In the genomic region with DNA sequence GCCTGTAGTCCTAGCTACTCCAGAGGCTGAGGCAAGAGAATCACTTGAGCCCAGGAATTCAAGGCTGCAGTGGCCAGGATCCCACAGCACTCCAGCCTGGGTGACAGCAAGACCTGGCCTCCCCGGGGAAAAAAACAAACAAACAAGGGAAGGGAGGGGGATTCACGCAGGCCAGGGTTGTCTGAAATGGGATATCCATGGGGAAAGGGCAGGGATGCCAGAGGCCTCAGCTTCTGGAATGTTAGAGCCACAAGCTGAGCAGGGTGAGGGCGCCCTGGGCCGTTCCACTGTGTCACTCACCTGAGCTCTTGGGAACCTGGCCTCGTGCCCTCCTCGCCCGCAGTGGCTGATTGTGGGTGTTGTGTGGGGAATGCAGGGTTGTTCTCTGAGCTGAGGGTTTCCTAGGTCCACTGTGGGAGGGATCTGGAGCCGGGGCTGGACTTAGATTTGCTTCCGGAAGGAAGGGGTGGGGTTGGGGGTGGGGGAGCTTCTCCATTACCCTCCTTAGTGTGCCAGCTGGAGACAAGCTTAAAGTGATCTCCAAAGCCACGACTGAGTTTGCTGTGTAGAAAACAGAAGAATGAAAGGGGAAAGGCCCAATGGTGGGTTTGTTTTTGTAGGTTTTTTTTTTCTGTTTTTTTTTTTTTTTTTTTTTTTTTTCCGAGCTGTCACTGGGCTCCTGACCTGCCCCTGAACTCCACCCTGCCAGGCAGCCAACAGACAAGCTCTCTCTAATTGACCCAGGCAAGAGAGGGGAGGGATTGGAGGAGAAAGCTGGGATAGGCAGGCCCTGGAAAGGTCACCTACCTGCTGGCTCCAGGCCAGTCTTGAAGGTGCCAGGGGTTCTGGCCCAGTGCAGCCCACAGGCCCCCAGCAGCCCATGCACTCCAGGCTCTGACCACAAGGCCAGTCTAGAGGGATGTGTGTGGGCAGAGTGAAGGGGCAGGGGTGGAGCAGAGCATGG, we compare ENCODE assay signal across 9 cellular contexts. TPM values are rescaled to one million over a fixed set of nuclear protein-coding genes. Genes with fewer than 3 reads are reported as not detected.
A peak's percentile ranks its signal among the peaks of the same experiment; 100 is the strongest.
DNase-seq lines count a peak whose midpoint lies in the region; ATAC-seq, FAIRE-seq and TF ChIP-seq lines count a peak whose summit lies in the region.
"Had no signal": no experiment of that assay in that cellular context is flagged by ENCODE, and none has a peak within 500 bp of the region (broad histone marks: within the 10 kb centered on the region; RNA-seq: fewer than 3 reads in every experiment).

A gene (minus strand): TSS at position 414 of the 964 bp plus-strand sequence. CDS start 1,189 bp downstream, outside the sequence.

- H3K27me3 ChIP-seq in HepG2 (ENCODE audit: control insufficient read depth in 1 of 2, insufficient read depth in 2 of 2, low read length in 2 of 2) = no peaks in the 10 kb centered on the region
- H3K27me3 ChIP-seq in subcutaneous abdominal adipose tissue (ENCODE audit: control insufficient read depth in 5 of 5, insufficient read depth in 4 of 5, low read length in 5 of 5) = no peaks in the 10 kb centered on the region

- H3K4me1 ChIP-seq in HepG2 (ENCODE audit: insufficient read depth, low read length) (peaks cover 39% of the 10 kb centered on the region), subcutaneous abdominal adipose tissue (ENCODE audit: control insufficient read depth in 5 of 5, insufficient read depth in 5 of 5, low read length in 5 of 5) (peaks cover 7 to 24% (median 18%) of the 10 kb centered on the region in 5 donors)

- no peak; a peak in 1 of 4 replicates for TF ChIP-seq EP300 in HepG2 (IDR thresholded peaks at IDR 0.05; ENCODE audit: low read depth in 2 of 2, low read length in 2 of 2)
- TF ChIP-seq EP300 in HepG2 (CRISPR knock-in tag; IDR thresholded peaks at IDR 0.05; ENCODE audit: borderline replicate concordance) = no peak; the same call in 1 of the 2 replicates

- peak; percentile 74 to 99 for TF ChIP-seq POLR2A in HepG2 (IDR thresholded peaks at IDR 0.05; ENCODE audit: insufficient read depth in 1 of 2, low read depth in 2 of 2, low read length in 2 of 2)

- H4K20me1 ChIP-seq in HepG2 (ENCODE audit: insufficient read depth, low read length) = no peaks in the 10 kb centered on the region

- H3K4me3 ChIP-seq in HepG2 (replicated peaks in 1 of 3; ENCODE audit: insufficient read depth in 1 of 3, low read depth in 2 of 3, low read length in 3 of 3) (peak within 1 kb of the TSS; percentile 66 to 90 (median 70)), subcutaneous abdominal adipose tissue (ENCODE audit: low read depth in 1 of 5, low read length in 5 of 5) (peak within 1 kb of the TSS; percentile 56 to 82 (median 71))

- H3K36me3 ChIP-seq in HepG2 (replicated peaks in 1 of 2; ENCODE audit: control insufficient read depth in 1 of 2, insufficient read depth in 2 of 2, low read length in 2 of 2) = peaks cover 0 to 17% of the 10 kb centered on the region in 2 experiments; a peak in 4 of 5 replicates
- H3K36me3 ChIP-seq in subcutaneous abdominal adipose tissue (ENCODE audit: control insufficient read depth in 5 of 5, insufficient read depth in 5 of 5, low read length in 5 of 5) = peaks cover 0 to 16% (median 4%) of the 10 kb centered on the region in 5 donors

- H3K9ac ChIP-seq in HepG2 (ENCODE audit: insufficient read depth, low read depth, low read length) = peak within 1 kb of the TSS; percentile 77
- peak within 1 kb of the TSS; percentile 58 to 78 (median 60) for H3K9ac ChIP-seq in subcutaneous abdominal adipose tissue (ENCODE audit: low read length in 5 of 5)

- peak; percentile 71 for ATAC-seq in HepG2
- no peak for ATAC-seq in HG03025 (IDR thresholded peaks at IDR 0.05; ENCODE audit: low FRiP score, unreplicated experiment)
- ATAC-seq in GM21825 (IDR thresholded peaks at IDR 0.05; ENCODE audit: unreplicated experiment) = no peak

- TF ChIP-seq RAD21 in HepG2 (CRISPR knock-in tag; IDR thresholded peaks at IDR 0.05) = peak; percentile 21; the same call in 1 of the 2 replicates

- peak within 1 kb of the TSS; percentile 17 for H2AFZ ChIP-seq in HepG2 (ENCODE audit: low read length)

- peak within 1 kb of the TSS; percentile 75 for H3K27ac ChIP-seq in HepG2 (ENCODE audit: extremely low read length, insufficient read depth, low read length)
- H3K27ac ChIP-seq in subcutaneous abdominal adipose tissue (ENCODE audit: low read depth, low read length) = no peak within 1 kb of the TSS

- peaks cover 12% of the 10 kb centered on the region for H3K79me2 ChIP-seq in HepG2 (ENCODE audit: insufficient read depth, low read length)

- BruUV-seq in HepG2 (replicated peaks; lab: Mats Ljungman, UMichigan) = TSS peak; percentile 65

- WGBS in HepG2 (ENCODE audit: low lambda C conversion rate) = 2% methylated on average over 11 of the region's 11 CpGs

- intact Hi-C loops in HepG2 (cut with micrococcal nuclease; ENCODE audit: unreplicated experiment) = loop anchor here (10.0 kb wide), 1 partner anchor 65 kb away; no protein-coding TSS in a partner anchor

- in situ Hi-C loops in HepG2 (cut with HindIII; ENCODE audit: extremely low pct_ligation_motif_present, low pct_unique_long_range_greater_than_20kb) = no loop called here

- POLR2A ChIA-PET in HepG2 (lab: Yijun Ruan, JAX) = interaction anchor here (0.6 to 3.1 kb wide), 24 partner anchors 8 to 285 kb away, joined by 3 to 175 read pairs (median 4); a partner anchor contains a TSS

- no peak for TF ChIP-seq CTCF in HepG2 (CRISPR knock-in tag; IDR thresholded peaks at IDR 0.05)

- no peaks in the 10 kb centered on the region for H3K9me3 ChIP-seq in HepG2 (ENCODE audit: low read length)
- no peaks in the 10 kb centered on the region for H3K9me3 ChIP-seq in subcutaneous abdominal adipose tissue (ENCODE audit: control insufficient read depth in 5 of 5, low read length in 5 of 5)

- H3K4me2 ChIP-seq in HepG2 (ENCODE audit: low read depth, low read length) = peak within 1 kb of the TSS; percentile 99

- peak; percentile 44 for FAIRE-seq in HepG2 (lab: Jason Lieb, UNC)
- FAIRE-seq: astrocyte had no signal

- DNase-seq in activated CD4-positive, CD25-positive, alpha-beta regulatory T cell treated with anti-CD3 and anti-CD28 coated beads, Interleukin-2, amount 50 U/mL, for 72 hours = peak; percentile 30
- no peak for DNase-seq in activated CD4-positive, CD25-positive, alpha-beta regulatory T cell (lab: John Stamatoyannopoulos, UW)
- peak; percentile 41 for DNase-seq in astrocyte of the hippocampus (ENCODE audit: low read depth, low spot score)
- peak; percentile 93 for DNase-seq in HepG2 (ENCODE audit: low spot score)
- no peak for DNase-seq in foreskin melanocyte

- CTCF ChIA-PET in HepG2 (lab: Yijun Ruan, JAX; ENCODE audit: low intra/inter-chr PET ratio, low total read pairs) = no interaction called here

TF ChIP-seq in HepG2, 621 proteins besides CTCF, POLR2A, EP300 and RAD21 (continues in another document):
- TF ChIP-seq BRCA1 (CRISPR knock-in tag; IDR thresholded peaks at IDR 0.05) (no peak), LCORL (IDR thresholded peaks at IDR 0.05) (no peak), LCORL (CRISPR knock-in tag; IDR thresholded peaks at IDR 0.05) (peak; percentile 18; the same call in 1 of the 2 replicates), ZNF224 (CRISPR knock-in tag; IDR thresholded peaks at IDR 0.05) (0 out of 2 replicates have a peak, but pooled peaks have one; percentile 19), ERF (CRISPR knock-in tag; IDR thresholded peaks at IDR 0.05) (peak; percentile 58), ZFX (CRISPR knock-in tag; IDR thresholded peaks at IDR 0.05; ENCODE audit: low read depth) (peak; percentile 89)
- TF ChIP-seq, protein P1, sequence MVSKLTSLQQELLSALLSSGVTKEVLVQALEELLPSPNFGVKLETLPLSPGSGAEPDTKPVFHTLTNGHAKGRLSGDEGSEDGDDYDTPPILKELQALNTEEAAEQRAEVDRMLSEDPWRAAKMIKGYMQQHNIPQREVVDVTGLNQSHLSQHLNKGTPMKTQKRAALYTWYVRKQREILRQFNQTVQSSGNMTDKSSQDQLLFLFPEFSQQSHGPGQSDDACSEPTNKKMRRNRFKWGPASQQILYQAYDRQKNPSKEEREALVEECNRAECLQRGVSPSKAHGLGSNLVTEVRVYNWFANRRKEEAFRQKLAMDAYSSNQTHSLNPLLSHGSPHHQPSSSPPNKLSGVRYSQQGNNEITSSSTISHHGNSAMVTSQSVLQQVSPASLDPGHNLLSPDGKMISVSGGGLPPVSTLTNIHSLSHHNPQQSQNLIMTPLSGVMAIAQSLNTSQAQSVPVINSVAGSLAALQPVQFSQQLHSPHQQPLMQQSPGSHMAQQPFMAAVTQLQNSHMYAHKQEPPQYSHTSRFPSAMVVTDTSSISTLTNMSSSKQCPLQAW (CRISPR knock-in tag; IDR thresholded peaks at IDR 0.05) = no peak

RNA-seq across cellular contexts. Expression of the gene that starts here (rescaled TPM):
- total RNA-seq in HepG2 (2016; rRNA removed; fragmentation: Illumina TruSeq; extraction: Trizol) = 147 and 174 TPM in 2 replicates
- total RNA-seq in HepG2 (2016; cell fraction: cytosol; rRNA removed; fragmentation: Illumina TruSeq; extraction: Trizol; ENCODE audit: low read depth) = 53.8 and 58.2 TPM in 2 replicates
- 157 and 177 TPM in 2 replicates for total RNA-seq in HepG2 (2016; cell fraction: insoluble cytoplasmic fraction; rRNA removed; fragmentation: Illumina TruSeq; extraction: Trizol)
- 56.7 and 63.7 TPM in 2 replicates for total RNA-seq in HepG2 (2016; cell fraction: membrane; rRNA removed; fragmentation: Illumina TruSeq; extraction: Trizol)
- total RNA-seq in HepG2 (2016; cell fraction: nucleus; rRNA removed; fragmentation: Illumina TruSeq; extraction: Trizol) = 55.4 and 59.6 TPM in 2 replicates
- polyA plus RNA-seq in HepG2 (2011; rRNA removed) = 114 and 117 TPM in 2 replicates
- polyA plus RNA-seq in HepG2 (2011; cell fraction: cytosol; rRNA removed) = 87.7 and 112 TPM in 2 replicates
- 78.9 and 79.1 TPM in 2 replicates for polyA plus RNA-seq in HepG2 (2011; cell fraction: nucleus; rRNA removed)
- polyA plus RNA-seq in HepG2 (2012) = 97.2 and 132 TPM in 2 replicates
- 63.2 and 71.4 TPM in 2 replicates for polyA plus RNA-seq in HepG2 (2016; cell fraction: cytosol; fragmentation: Illumina TruSeq; extraction: Trizol; ENCODE audit: low read depth)
- polyA plus RNA-seq in HepG2 (2016; cell fraction: insoluble cytoplasmic fraction; fragmentation: Illumina TruSeq; extraction: Trizol; ENCODE audit: low read depth) = 204 and 206 TPM in 2 replicates
- 50.8 and 59.5 TPM in 2 replicates for polyA plus RNA-seq in HepG2 (2016; cell fraction: membrane; fragmentation: Illumina TruSeq; extraction: Trizol; ENCODE audit: low read depth)
- 122 and 123 TPM in 2 replicates for polyA plus RNA-seq in HepG2 (2016; cell fraction: nucleus; fragmentation: Illumina TruSeq; extraction: Trizol; ENCODE audit: insufficient read depth, low read depth)
- polyA minus RNA-seq in HepG2 (2011; rRNA and poly(A)+ RNA removed; ENCODE audit: low replicate concordance) = 18.9 and 75.8 TPM in 2 replicates
- polyA minus RNA-seq in HepG2 (2011; cell fraction: cytosol; rRNA and poly(A)+ RNA removed) = 33.0 and 38.4 TPM in 2 replicates
- polyA minus RNA-seq in HepG2 (2011; cell fraction: nucleus; rRNA and poly(A)+ RNA removed) = 20.5 and 29.8 TPM in 2 replicates

Comparison
In these comparisons a context has a peak if more than half of its experiments do, and no peak if none do; other contexts are left out.
1. DNase-seq: peak in activated CD4-positive, CD25-positive, alpha-beta regulatory T cell treated with anti-CD3 and anti-CD28 coated beads, Interleukin-2, amount 50 U/mL, for 72 hours (single experiment), astrocyte of the hippocampus (single experiment) and HepG2 (single experiment); none in activated CD4-positive, CD25-positive, alpha-beta regulatory T cell (0 of 4) and foreskin melanocyte (single experiment).